Comparison of ENCODE assay signal across 8 cellular contexts in genomic region chr5:43631182-43631910, GRCh38. TPM values are rescaled to one million over a fixed set of nuclear protein-coding genes. Genes with fewer than 3 reads are reported as not detected.
DNase-seq lines count a peak whose midpoint lies in the region; ATAC-seq and TF ChIP-seq lines count a peak whose summit lies in the region.

No MANE protein-coding gene starts in this region.

- TF ChIP-seq CTCF in HCT116 (IDR thresholded peaks at IDR 0.05 in 2 of 3, conservative IDR thresholded peaks at IDR 0.05 in 1 of 3; ENCODE audit: borderline replicate concordance in 1 of 3, insufficient read depth in 1 of 3, low read depth in 2 of 3, low read length in 2 of 3) (peak; percentile 56 to 83 (median 64); a peak in 5 of 6 replicates), LNCaP clone FGC (IDR thresholded peaks at IDR 0.05; ENCODE audit: control insufficient read depth, extremely low read depth, insufficient read depth) (peak; percentile 77), cardiac muscle cell (IDR thresholded peaks at IDR 0.05; ENCODE audit: low read depth, low read length) (peak; percentile 63), prostate gland (IDR thresholded peaks at IDR 0.05) (peak in 3 of 4 experiments; percentile 40 to 61 (median 54))

- H3K79me2 ChIP-seq in HCT116 (ENCODE audit: insufficient read depth, low read length), result no peaks in the 10 kb centered on the region

- H3K36me3 ChIP-seq in HCT116 (ENCODE audit: control insufficient read depth in 1 of 2, insufficient read depth in 2 of 2, low read length in 2 of 2) (no peaks in the 10 kb centered on the region), cardiac muscle cell (peaks cover 21% of the 10 kb centered on the region), prostate gland (no peaks in the 10 kb centered on the region)

- no peaks in the 10 kb centered on the region for H3K9me3 Mint-ChIP-seq in activated naive CD8-positive, alpha-beta T cell treated with anti-CD3 and anti-CD28 coated beads, Interleukin-2, amount 10 ng/mL, durations not matched to agents 7 days and 5 days

- RAD21 ChIA-PET in HCT116 (lab: Charles Lee; ENCODE audit: low non-redundant PET in 1 of 2, low total read pairs in 2 of 2, uncharacterized antibody in 2 of 2, unreplicated experiment in 2 of 2), result interaction anchor here (0.9 to 1.0 kb wide), 2 partner anchors 20 to 1143 kb away, joined by 3 to 4 read pairs; no protein-coding TSS in a partner anchor

- peaks cover 41% of the 10 kb centered on the region for H3K36me3 Mint-ChIP-seq in activated naive CD8-positive, alpha-beta T cell treated with anti-CD3 and anti-CD28 coated beads, Interleukin-2, amount 10 ng/mL, durations not matched to agents 7 days and 5 days

- H3K27me3 ChIP-seq in HCT116 (ENCODE audit: insufficient read depth, low read length) (no peaks in the 10 kb centered on the region), cardiac muscle cell (no peaks in the 10 kb centered on the region), prostate gland (replicated peaks; ENCODE audit: insufficient read depth) (no peaks in the 10 kb centered on the region)

- H2AFZ ChIP-seq in HCT116 (ENCODE audit: low read depth, low read length, poor library complexity, severe bottlenecking), result peak overlapping the region; percentile 99

- no TSS peak for BruUV-seq in HCT116 (replicated peaks; lab: Mats Ljungman, UMichigan)

- H3K4me2 ChIP-seq in HCT116 (ENCODE audit: low read length), result no peak overlapping the region

- DNase-seq in activated effector memory CD4-positive, alpha-beta T cell treated with Interleukin-2 at 50 U/mL for 16 hours, result peak; percentile 1
- no peak for DNase-seq in activated effector memory CD4-positive, alpha-beta T cell treated with anti-CD3 and anti-CD28 coated beads, Interleukin-2, amount 50 U/mL, for 16 hours
- DNase-seq in HCT116 (ENCODE audit: low read depth, low spot score), result peak; percentile 69
- DNase-seq in LNCaP clone FGC (ENCODE audit: low read depth), result peak; percentile 58
- DNase-seq in OCI-M2 (lab: John Stamatoyannopoulos, UW; ENCODE audit: unreplicated experiment), result peak; percentile 15
- DNase-seq in activated naive CD8-positive, alpha-beta T cell treated with anti-CD3 and anti-CD28 coated beads, Interleukin-2, amount 10 ng/mL, durations not matched to agents 7 days and 5 days, result peak; percentile 36
- peak; percentile 84 to 94 for DNase-seq in cardiac muscle cell (ENCODE audit: low read depth in 1 of 2, low spot score in 1 of 2)
- DNase-seq in prostate gland (ENCODE audit: low spot score), result peak; percentile 34

- POLR2A ChIA-PET in HCT116 (lab: Charles Lee), result interaction anchor here (1.4 kb wide), 1 partner anchor 147 kb away, joined by 4 read pairs; no protein-coding TSS in a partner anchor
- POLR2A ChIA-PET in activated naive CD8-positive, alpha-beta T cell treated with anti-CD3 and anti-CD28 coated beads, Interleukin-2, amount 10 ng/mL, durations not matched to agents 7 days and 5 days (lab: Charles Lee), result interaction anchor here (0.6 to 1.5 kb wide), 3 partner anchors 8 to 513 kb away, joined by 3 to 5 read pairs (median 3); partner anchors contain the start of gene NNT

- CTCF ChIA-PET in HCT116 (lab: Charles Lee), result interaction anchor here (0.7 to 2.9 kb wide), 28 partner anchors 9 to 1143 kb away, joined by 3 to 24 read pairs (median 5); partner anchors contain the start of gene TMEM267

- H3K9me2 ChIP-seq in HCT116 (ENCODE audit: insufficient read depth), result peaks cover 3% of the 10 kb centered on the region; the same call in 1 of the 2 replicates

- H3K27ac ChIP-seq in HCT116 (ENCODE audit: low read depth, low read length) (no peak overlapping the region), cardiac muscle cell (peak overlapping the region; percentile 60), prostate gland (no peak overlapping the region)

- H3K9me3 ChIP-seq in HCT116 (ENCODE audit: control insufficient read depth in 1 of 2, insufficient read depth in 1 of 2, low read depth in 1 of 2, low read length in 2 of 2), result no peaks in the 10 kb centered on the region
- H3K9me3 ChIP-seq in cardiac muscle cell (ENCODE audit: low read depth), result no peaks in the 10 kb centered on the region
- no peaks in the 10 kb centered on the region for H3K9me3 ChIP-seq in prostate gland

- intact Hi-C loops in HCT116 (cut with micrococcal nuclease), result loop anchor here (10.0 kb wide), 1 partner anchor 703 kb away; no protein-coding TSS in a partner anchor
- intact Hi-C loops in prostate gland (cut with DNase I), result loop anchor here (5.0 kb wide), 1 partner anchor 1141 kb away; no protein-coding TSS in a partner anchor

- H3K27ac Mint-ChIP-seq in activated naive CD8-positive, alpha-beta T cell treated with anti-CD3 and anti-CD28 coated beads, Interleukin-2, amount 10 ng/mL, durations not matched to agents 7 days and 5 days, result no peak overlapping the region

- peak; percentile 94 for ATAC-seq in HCT116
- peak; percentile 81 for ATAC-seq in activated naive CD8-positive, alpha-beta T cell treated with anti-CD3 and anti-CD28 coated beads, Interleukin-2, amount 10 ng/mL, durations not matched to agents 7 days and 5 days (ENCODE audit: low read depth)

- H3K4me3 ChIP-seq in HCT116 (replicated peaks in 1 of 2; ENCODE audit: low read depth in 1 of 2, low read length in 2 of 2), result no peak overlapping the region
- H3K4me3 ChIP-seq in LNCaP clone FGC (ENCODE audit: low read depth, low read length), result no peak overlapping the region
- no peak overlapping the region for H3K4me3 ChIP-seq in cardiac muscle cell
- H3K4me3 ChIP-seq in prostate gland, result no peak overlapping the region

- H3K27me3 Mint-ChIP-seq in activated naive CD8-positive, alpha-beta T cell treated with anti-CD3 and anti-CD28 coated beads, Interleukin-2, amount 10 ng/mL, durations not matched to agents 7 days and 5 days, result no peaks in the 10 kb centered on the region

- H3K4me1 Mint-ChIP-seq in activated naive CD8-positive, alpha-beta T cell treated with anti-CD3 and anti-CD28 coated beads, Interleukin-2, amount 10 ng/mL, durations not matched to agents 7 days and 5 days, result peaks cover 12% of the 10 kb centered on the region

- no peak overlapping the region for H3K4me3 Mint-ChIP-seq in activated naive CD8-positive, alpha-beta T cell treated with anti-CD3 and anti-CD28 coated beads, Interleukin-2, amount 10 ng/mL, durations not matched to agents 7 days and 5 days

- peak; percentile 72 for TF ChIP-seq RAD21 in HCT116 (IDR thresholded peaks at IDR 0.05; ENCODE audit: low read depth)

- H3K4me1 ChIP-seq in HCT116 (ENCODE audit: control insufficient read depth in 1 of 2, insufficient read depth in 2 of 2, low read length in 2 of 2) (peaks cover 0 to 2% of the 10 kb centered on the region in 2 experiments; a peak in 1 of 4 replicates), cardiac muscle cell (ENCODE audit: low read depth) (no peaks in the 10 kb centered on the region), prostate gland (replicated peaks) (no peaks in the 10 kb centered on the region)

- no peak overlapping the region for H3K9ac ChIP-seq in HCT116 (ENCODE audit: low read length)

- WGBS in prostate gland, result 54% methylated on average over 5 of the region's 5 CpGs

- TF ChIP-seq POLR2A in HCT116 (IDR thresholded peaks at IDR 0.05; ENCODE audit: borderline replicate concordance, extremely low read depth, insufficient read depth, insufficient read length), result no peak
- TF ChIP-seq POLR2A in prostate gland (IDR thresholded peaks at IDR 0.05), result no peak

- no peaks in the 10 kb centered on the region for H4K20me1 ChIP-seq in HCT116 (ENCODE audit: insufficient read depth)

TF ChIP-seq in HCT116, 20 proteins besides CTCF, POLR2A, EP300 and RAD21:
- 0 out of 2 replicates have a peak, but pooled peaks have one; percentile 22 for TF ChIP-seq CBX3 (IDR thresholded peaks at IDR 0.05; ENCODE audit: low read depth)
- TF ChIP-seq ATF3 (IDR thresholded peaks at IDR 0.05), result no peak
- TF ChIP-seq POLR2AphosphoS5 (IDR thresholded peaks at IDR 0.05; ENCODE audit: low read depth, low read length), result no peak
- TF ChIP-seq MAX (IDR thresholded peaks at IDR 0.05), result peak; percentile 57
- TF ChIP-seq ZNF274 (IDR thresholded peaks at IDR 0.05; ENCODE audit: low read depth, low read length), result no peak
- TF ChIP-seq SIN3A (IDR thresholded peaks at IDR 0.05; ENCODE audit: low read depth), result no peak

RNA-seq across cellular contexts. Expression of gene NNT, which starts 28.4 kb away (rescaled TPM):
- total RNA-seq in HCT116 (2021; ENCODE audit: unreplicated experiment) (0.32 TPM), cardiac muscle cell (97.6 and 123 TPM in 2 replicates), prostate gland (10 to 100 TPM; 30.6 to 31.4 TPM)
- not detected in 2 replicates for polyA plus RNA-seq in HCT116 (2012)
- total RNA-seq in activated naive CD8-positive, alpha-beta T cell treated with anti-CD3 and anti-CD28 coated beads, Interleukin-2, amount 10 ng/mL, durations not matched to agents 7 days and 5 days, result 100 to 1,000 TPM in 1 of 2 experiments, 10 to 100 TPM in 1; 97.5 to 108 TPM
- polyA plus RNA-seq in cardiac muscle cell, result 103 and 142 TPM in 2 replicates

Comparison
In these comparisons a context has a peak if more than half of its experiments do, and no peak if none do; other contexts are left out.
1. RNA of gene NNT, which starts 28.4 kb away (total RNA-seq): 97.6 to 123 TPM in cardiac muscle cell, 97.5 to 108 TPM in activated naive CD8-positive, alpha-beta T cell treated with anti-CD3 and anti-CD28 coated beads, Interleukin-2, amount 10 ng/mL, durations not matched to agents 7 days and 5 days and 30.6 to 31.4 TPM in prostate gland; 0.32 TPM in HCT116 (single experiment); every median in the first group is over 10 times any median in the second.
2. Peak in every context shown above with its lines, with median percentiles within 50 percentile points of each other: CTCF ChIP-seq.